Comparison of ENCODE assay signal across 14 cellular contexts in genomic region chr5:33321026-33321425, GRCh38.
A peak's percentile ranks its signal among the peaks of the same experiment; 100 is the strongest.
DNase-seq lines count a peak whose midpoint lies in the region; ATAC-seq lines count a peak whose summit lies in the region.
"Had no signal": no experiment of that assay in that cellular context is flagged by ENCODE, and none has a peak within 500 bp of the region (broad histone marks: within the 10 kb centered on the region; RNA-seq: fewer than 3 reads in every experiment).

No MANE protein-coding gene starts in this region.

- intact Hi-C loops in Right ventricle myocardium superior (cut with DNase I): no loop called here

- ATAC-seq in Right ventricle myocardium superior (ENCODE audit: poor library complexity) (peak; percentile 82), HG02623 (IDR thresholded peaks at IDR 0.05; ENCODE audit: unreplicated experiment) (no peak)
- no peak for ATAC-seq in stimulated activated naive CD8-positive, alpha-beta T cell treated with anti-CD3 and anti-CD28 coated beads, Interleukin-15, amount 100 ng/mL, for 72 hours
- ATAC-seq: activated CD4-positive, alpha-beta T cell treated with anti-CD3 and anti-CD28 coated beads for 36 hours; GM23338 had no signal

- H3K4me3 Mint-ChIP-seq in stimulated activated naive CD8-positive, alpha-beta T cell treated with anti-CD3 and anti-CD28 coated beads, Interleukin-15, amount 100 ng/mL, for 72 hours: no peak overlapping the region
- H3K4me3 Mint-ChIP-seq: activated CD4-positive, alpha-beta T cell treated with anti-CD3 and anti-CD28 coated beads for 36 hours; GM23338 had no signal

- peaks cover 6% of the 10 kb centered on the region for H3K4me1 Mint-ChIP-seq in stimulated activated naive CD8-positive, alpha-beta T cell treated with anti-CD3 and anti-CD28 coated beads, Interleukin-15, amount 100 ng/mL, for 72 hours
- H3K4me1 Mint-ChIP-seq: GM23338 had no signal

- no peak overlapping the region for H3K27ac Mint-ChIP-seq in stimulated activated naive CD8-positive, alpha-beta T cell treated with anti-CD3 and anti-CD28 coated beads, Interleukin-15, amount 100 ng/mL, for 72 hours
- H3K27ac Mint-ChIP-seq: activated CD4-positive, alpha-beta T cell treated with anti-CD3 and anti-CD28 coated beads for 36 hours; GM23338 had no signal

- H3K27me3 Mint-ChIP-seq in stimulated activated naive CD8-positive, alpha-beta T cell treated with anti-CD3 and anti-CD28 coated beads, Interleukin-15, amount 100 ng/mL, for 72 hours: no peaks in the 10 kb centered on the region
- H3K27me3 Mint-ChIP-seq: activated CD4-positive, alpha-beta T cell treated with anti-CD3 and anti-CD28 coated beads for 36 hours had no signal

- DNase-seq in EH (ENCODE audit: low read depth) (peak; percentile 99), amniotic epithelial cell (ENCODE audit: low read depth) (peak; percentile 100), Right ventricle myocardium superior (no peak), renal cortical epithelial cell (ENCODE audit: low read depth) (peak; percentile 74), SHP77 (lab: John Stamatoyannopoulos, UW) (no peak)
- no peak for DNase-seq in stimulated activated naive CD8-positive, alpha-beta T cell treated with anti-CD3 and anti-CD28 coated beads, Interleukin-15, amount 100 ng/mL, for 72 hours
- no peak for DNase-seq in activated effector memory CD4-positive, alpha-beta T cell treated with anti-CD3 and anti-CD28 coated beads, Interleukin-2, amount 50 U/mL, for 16 hours
- DNase-seq: activated CD4-positive, alpha-beta T cell treated with anti-CD3 and anti-CD28 coated beads for 36 hours; amygdala; Caco-2; NCI-H1436 treated with DMSO at 0.1 percent for 48 hours; posterior cingulate gyrus had no signal

- H3K9me3 Mint-ChIP-seq in stimulated activated naive CD8-positive, alpha-beta T cell treated with anti-CD3 and anti-CD28 coated beads, Interleukin-15, amount 100 ng/mL, for 72 hours: no peaks in the 10 kb centered on the region
- H3K9me3 Mint-ChIP-seq: GM23338 had no signal

Comparison
In these comparisons a context has a peak if more than half of its experiments do, and no peak if none do; other contexts are left out.
1. DNase-seq: peak in EH (single experiment), amniotic epithelial cell (single experiment) and renal cortical epithelial cell (single experiment); none in Right ventricle myocardium superior (single experiment), SHP77 (0 of 2), stimulated activated naive CD8-positive, alpha-beta T cell treated with anti-CD3 and anti-CD28 coated beads, Interleukin-15, amount 100 ng/mL, for 72 hours (0 of 2) and activated effector memory CD4-positive, alpha-beta T cell treated with anti-CD3 and anti-CD28 coated beads, Interleukin-2, amount 50 U/mL, for 16 hours (single experiment).